In the genomic region with DNA sequence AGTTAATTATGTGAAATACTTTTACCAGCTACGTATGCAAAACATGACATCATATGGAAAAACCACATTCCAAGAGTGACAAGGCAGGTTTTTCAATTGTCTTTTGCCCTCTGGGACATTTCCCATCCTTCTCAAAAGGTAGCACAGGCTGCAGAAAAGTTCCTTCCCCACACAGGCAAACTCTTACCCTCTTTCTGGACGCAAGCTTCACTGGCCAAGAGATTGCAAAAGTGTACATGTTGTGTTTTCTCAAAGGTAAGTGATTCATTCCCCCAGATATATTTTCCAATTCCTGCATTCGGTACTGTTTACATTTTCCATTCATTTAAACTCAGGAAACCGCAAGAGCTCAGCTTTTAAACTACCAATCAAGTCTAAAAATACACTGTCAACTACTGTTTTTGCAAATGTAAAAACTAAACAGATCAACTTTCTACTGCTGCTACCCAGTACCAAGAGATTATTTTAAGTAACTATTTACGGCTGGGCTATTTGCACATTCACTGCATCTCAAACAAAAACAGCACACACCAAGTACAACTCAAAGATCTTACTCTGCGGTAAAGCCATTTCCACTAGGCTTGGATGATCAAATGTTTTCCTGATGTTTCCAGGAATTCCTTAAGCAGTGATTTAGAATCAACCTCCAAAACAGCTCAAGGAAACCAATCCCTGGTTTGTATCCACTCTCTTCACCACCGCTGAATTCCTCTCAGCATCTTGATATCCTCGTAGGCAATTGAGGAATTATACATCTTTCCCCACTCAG, we compare ENCODE assay signal across 8 cellular contexts.
DNase-seq lines count a peak whose midpoint lies in the region; ATAC-seq and TF ChIP-seq lines count a peak whose summit lies in the region.

No MANE protein-coding gene starts in this region.

- H3K4me1 Mint-ChIP-seq in Caco-2 (ENCODE audit: low read depth, unreplicated experiment) (peaks cover 13% of the 10 kb centered on the region), CD14-positive monocyte (no peaks in the 10 kb centered on the region)

- H3K23ac ChIP-seq in IMR-90 (ENCODE audit: low read depth, low read length) = 0 out of 2 replicates have a peak overlapping the region, but pooled peaks have one; percentile 35

- no peaks in the 10 kb centered on the region for H3K79me1 ChIP-seq in IMR-90 (ENCODE audit: low read depth in 1 of 2, low read length in 2 of 2)

- no peak overlapping the region for H2BK20ac ChIP-seq in IMR-90 (ENCODE audit: low read depth, low read length)

- TF ChIP-seq CTCF in Caco-2 (IDR thresholded peaks at IDR 0.05; ENCODE audit: insufficient read depth in 1 of 2, low read depth in 1 of 2, low read length in 1 of 2, severe bottlenecking in 1 of 2, unreplicated experiment in 1 of 2) (no peak), IMR-90 (conservative IDR thresholded peaks at IDR 0.05; ENCODE audit: low read depth, low read length) (no peak), CD14-positive monocyte (IDR thresholded peaks at IDR 0.05) (no peak)

- H3K9me3 Mint-ChIP-seq in Caco-2 (ENCODE audit: unreplicated experiment) (no peaks in the 10 kb centered on the region), CD14-positive monocyte (no peaks in the 10 kb centered on the region)

- H2AK9ac ChIP-seq in IMR-90 (replicated peaks; ENCODE audit: low read depth, low read length, poor library complexity) = no peak overlapping the region

- DNase-seq in Caco-2 (peak in 1 of 2 experiments; percentile 62), IMR-90 (peak; percentile 72), fibroblast of gingiva (ENCODE audit: low read depth) (peak; percentile 77), middle frontal gyrus (ENCODE audit: extremely low spot score, low spot score) (no peak), CD14-positive monocyte (ENCODE audit: low spot score) (no peak), OCI-M1 (lab: John Stamatoyannopoulos, UW) (no peak), HK-2 (ENCODE audit: unreplicated experiment) (no peak)

- H3K27ac Mint-ChIP-seq in Caco-2 (ENCODE audit: unreplicated experiment) (no peak overlapping the region), CD14-positive monocyte (no peak overlapping the region)

- H3K14ac ChIP-seq in IMR-90 (replicated peaks; ENCODE audit: low read depth, low read length) = no peak overlapping the region

- H2BK15ac ChIP-seq in IMR-90 (ENCODE audit: low read depth, low read length) = no peak overlapping the region

- no peak overlapping the region for H3K56ac ChIP-seq in IMR-90 (ENCODE audit: extremely low read depth, insufficient read depth, low read length)

- TF ChIP-seq RAD21 in IMR-90 (IDR thresholded peaks at IDR 0.05; ENCODE audit: low read length) = no peak

- H3K36me3 Mint-ChIP-seq in Caco-2 (ENCODE audit: insufficient read depth, unreplicated experiment) (no peaks in the 10 kb centered on the region), CD14-positive monocyte (no peaks in the 10 kb centered on the region)

- peak; percentile 81 for ATAC-seq in IMR-90 (ENCODE audit: low read depth)

- in situ Hi-C loops in IMR-90 (cut with MboI; ENCODE audit: low sequenced_read_pairs) = no loop called here

- BruUV-seq in Caco-2 (replicated peaks; lab: Mats Ljungman, UMichigan) (TSS peak; percentile 96), IMR-90 (replicated peaks; lab: Mats Ljungman, UMichigan) (no TSS peak)

- no peaks in the 10 kb centered on the region for H3K27me3 Mint-ChIP-seq in Caco-2 (ENCODE audit: insufficient read depth, unreplicated experiment)
- H3K27me3 Mint-ChIP-seq in CD14-positive monocyte (ENCODE audit: low read depth in 3 of 3) = no peaks in the 10 kb centered on the region

- intact Hi-C loops in Caco-2 (cut with micrococcal nuclease; ENCODE audit: unreplicated experiment) = loop anchor here (1.0 kb wide), 1 partner anchor 10 kb away; no protein-coding TSS in a partner anchor
- intact Hi-C loops in IMR-90 (cut with micrococcal nuclease) = no loop called here
- intact Hi-C loops in CD14-positive monocyte (cut with micrococcal nuclease) = no loop called here

- CTCF ChIA-PET in Caco-2 (lab: Charles Lee) (interaction anchor here (0.6 to 1.4 kb wide), 5 partner anchors 18 to 64 kb away, joined by 3 to 5 read pairs (median 4); no protein-coding TSS in a partner anchor), IMR-90 (lab: Yijun Ruan, JAX) (interaction anchor here (0.6 to 1.1 kb wide), 2 partner anchors 46 to 64 kb away, joined by 3 to 5 read pairs; no protein-coding TSS in a partner anchor)

- H3K4me3 ChIP-seq in Caco-2 (ENCODE audit: low read depth, low read length) (peak overlapping the region; percentile 38), IMR-90 (ENCODE audit: insufficient read depth, low read depth, low read length) (no peak overlapping the region), neuron (ENCODE audit: low read length) (peak overlapping the region; percentile 79)

- dilution Hi-C loops in IMR-90 (cut with HindIII; ENCODE audit: low sequenced_read_pairs, unreplicated experiment) = no loop called here

- H2AFZ ChIP-seq in IMR-90 (replicated peaks; ENCODE audit: low read length, poor library complexity) = no peak overlapping the region
- H2AFZ ChIP-seq in neuron (ENCODE audit: low read depth, low read length) = peak overlapping the region; percentile 71

- H2BK120ac ChIP-seq in IMR-90 (ENCODE audit: low read depth, low read length) = 0 out of 2 replicates have a peak overlapping the region, but pooled peaks have one; percentile 0

- H3K9ac ChIP-seq in IMR-90 (ENCODE audit: low read depth, low read length) = no peak overlapping the region

- no peaks in the 10 kb centered on the region for H4K20me1 ChIP-seq in IMR-90 (ENCODE audit: insufficient read depth, low read length)

- peak overlapping the region; percentile 49 for H3K4me2 ChIP-seq in IMR-90 (ENCODE audit: low read depth, low read length)

- H3K4me1 ChIP-seq in Caco-2 = peaks cover 61% of the 10 kb centered on the region
- peaks cover 6% of the 10 kb centered on the region; the same call in 1 of the 2 replicates for H3K4me1 ChIP-seq in IMR-90 (ENCODE audit: control insufficient read depth, insufficient read depth, low read length)
- H3K4me1 ChIP-seq in neuron (ENCODE audit: insufficient read depth, low read length) = peaks cover 22% of the 10 kb centered on the region

- H4K91ac ChIP-seq in IMR-90 (ENCODE audit: insufficient read depth, low read depth, low read length) = no peak overlapping the region

- no peaks in the 10 kb centered on the region for H3K9me3 ChIP-seq in Caco-2
- no peaks in the 10 kb centered on the region for H3K9me3 ChIP-seq in IMR-90 (ENCODE audit: control insufficient read depth, insufficient read depth, low read length)
- no peaks in the 10 kb centered on the region for H3K9me3 ChIP-seq in neuron (ENCODE audit: low read length)

- peaks cover 5% of the 10 kb centered on the region; the same call in 1 of the 2 replicates for H3K9me1 ChIP-seq in IMR-90 (ENCODE audit: insufficient read depth, low read length)

- H3K27ac ChIP-seq in IMR-90 (ENCODE audit: insufficient read depth, low read length) = no peak overlapping the region

- H3K27me3 ChIP-seq in Caco-2 (replicated peaks; ENCODE audit: control insufficient read depth, insufficient read depth, low read length) (no peaks in the 10 kb centered on the region), IMR-90 (ENCODE audit: control insufficient read depth, insufficient read depth, low read length) (peaks cover 2% of the 10 kb centered on the region), neuron (ENCODE audit: insufficient read depth, low read length) (no peaks in the 10 kb centered on the region)

- 0% methylated on average over 2 of the region's 8 CpGs; no CpG with 5 or more reads in 1 of the 2 experiments for whole genome bisulfite sequencing in IMR-90 (ENCODE audit: extremely low coverage in 2 of 2, insufficient read length in 1 of 2), 2 experiments

- H4K8ac ChIP-seq in IMR-90 (ENCODE audit: low read depth in 2 of 2, low read length in 2 of 2) = no peak overlapping the region

- H4K5ac ChIP-seq in IMR-90 (ENCODE audit: low read depth, low read length) = no peak overlapping the region

- no peak overlapping the region for H3K4ac ChIP-seq in IMR-90 (ENCODE audit: low read depth, low read length)

- H3K18ac ChIP-seq in IMR-90 (ENCODE audit: low read depth, low read length) = no peak overlapping the region

- H3K36me3 ChIP-seq in Caco-2 (ENCODE audit: control insufficient read depth, insufficient read depth, low read length) = no peaks in the 10 kb centered on the region
- no peaks in the 10 kb centered on the region for H3K36me3 ChIP-seq in IMR-90 (ENCODE audit: control insufficient read depth, insufficient read depth, low read length)
- H3K36me3 ChIP-seq in neuron (ENCODE audit: insufficient read depth, low read length) = peaks cover 5% of the 10 kb centered on the region

- H2AK5ac ChIP-seq in IMR-90 (ENCODE audit: low read depth, low read length) = no peak overlapping the region

- TF ChIP-seq POLR2A in IMR-90 (IDR thresholded peaks at IDR 0.05; ENCODE audit: low read depth, low read length) = no peak

- POLR2A ChIA-PET in Caco-2 (lab: Charles Lee) (interaction anchor here (0.5 to 1.1 kb wide), 5 partner anchors 35 to 1911 kb away, joined by 4 to 5 read pairs (median 4); no protein-coding TSS in a partner anchor), IMR-90 (lab: Charles Lee; ENCODE audit: unreplicated experiment) (no interaction called here)

- no peak overlapping the region for H3K4me3 Mint-ChIP-seq in Caco-2 (ENCODE audit: unreplicated experiment)
- H3K4me3 Mint-ChIP-seq in CD14-positive monocyte = no peak overlapping the region

- no peak overlapping the region for H2BK5ac ChIP-seq in IMR-90 (ENCODE audit: low read depth, low read length, poor library complexity, severe bottlenecking)

TF ChIP-seq in IMR-90, 13 proteins besides CTCF, POLR2A, EP300 and RAD21:
- TF ChIP-seq CEBPB (IDR thresholded peaks at IDR 0.05; ENCODE audit: low read depth, low read length) = peak; percentile 66
- TF ChIP-seq MXI1 (IDR thresholded peaks at IDR 0.05; ENCODE audit: borderline replicate concordance, low read depth, low read length) = no peak
- TF ChIP-seq, protein P1, sequence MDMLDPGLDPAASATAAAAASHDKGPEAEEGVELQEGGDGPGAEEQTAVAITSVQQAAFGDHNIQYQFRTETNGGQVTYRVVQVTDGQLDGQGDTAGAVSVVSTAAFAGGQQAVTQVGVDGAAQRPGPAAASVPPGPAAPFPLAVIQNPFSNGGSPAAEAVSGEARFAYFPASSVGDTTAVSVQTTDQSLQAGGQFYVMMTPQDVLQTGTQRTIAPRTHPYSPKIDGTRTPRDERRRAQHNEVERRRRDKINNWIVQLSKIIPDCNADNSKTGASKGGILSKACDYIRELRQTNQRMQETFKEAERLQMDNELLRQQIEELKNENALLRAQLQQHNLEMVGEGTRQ (IDR thresholded peaks at IDR 0.05; ENCODE audit: low read depth, low read length) = no peak
TF ChIP-seq in IMR-90: peak in this region for 1.

Comparison
In these comparisons a context has a peak if more than half of its experiments do, and no peak if none do; other contexts are left out.
1. DNase-seq: peak in IMR-90 (single experiment) and fibroblast of gingiva (single experiment); none in middle frontal gyrus (single experiment), CD14-positive monocyte (single experiment), OCI-M1 (single experiment) and HK-2 (single experiment).